Comparison of ENCODE assay signal across 1 cellular context in the genomic region with DNA sequence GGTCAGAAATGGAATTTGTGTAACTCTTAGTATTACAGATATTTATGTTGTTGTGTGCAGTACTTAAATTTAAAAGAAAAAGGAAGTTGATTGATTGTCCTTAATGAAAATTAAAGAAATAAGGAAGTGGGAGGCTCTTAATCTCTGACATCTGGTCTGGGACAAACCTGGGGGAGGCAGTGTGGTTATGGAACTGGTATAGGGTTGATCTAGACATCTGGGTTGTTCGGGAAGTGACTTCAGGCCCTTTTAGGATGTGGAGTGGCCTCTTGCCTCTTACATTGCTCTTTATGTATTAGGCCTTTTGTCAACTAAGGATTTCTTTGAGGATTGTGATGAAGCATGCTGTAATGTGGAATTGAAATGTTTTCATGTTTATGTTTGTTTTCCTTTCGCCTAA. TPM values are rescaled to one million over a fixed set of nuclear protein-coding genes. Genes with fewer than 3 reads are reported as not detected.
"Had no signal": no experiment of that assay in that cellular context is flagged by ENCODE, and none has a peak within 500 bp of the region (broad histone marks: within the 10 kb centered on the region; RNA-seq: fewer than 3 reads in every experiment).

No MANE protein-coding gene starts in this region.

RNA-seq across cellular contexts. Expression of a gene that starts 16.1 kb away (rescaled TPM):
- total RNA-seq: left ventricle myocardium inferior had no signal
